ENCODE assay signal across 8 cellular contexts in genomic region chr3:172516318-172517214, GRCh38. TPM values are rescaled to one million over a fixed set of nuclear protein-coding genes. Genes with fewer than 3 reads are reported as not detected.
DNase-seq lines count a peak whose midpoint lies in the region; ATAC-seq and TF ChIP-seq lines count a peak whose summit lies in the region.

No MANE protein-coding gene starts in this region.

- H3K27ac Mint-ChIP-seq in endothelial cell (ENCODE audit: unreplicated experiment) = peak overlapping the region; percentile 88
- H3K27ac Mint-ChIP-seq in H9 = peak overlapping the region in 1 of 3 experiments; percentile 76; a peak in 1 of 7 replicates

- no peak overlapping the region for H3K56ac ChIP-seq in H9 (ENCODE audit: insufficient read length, low read depth, low read length)

- no peak overlapping the region for H3K9ac ChIP-seq in H9 (ENCODE audit: extremely low read depth, insufficient read length, low read length)

- H3K36me3 ChIP-seq in osteoblast (ENCODE audit: insufficient read depth, low read length) = no peaks in the 10 kb centered on the region

- H3K14ac ChIP-seq in H9 (ENCODE audit: insufficient read depth, low read length) = no peak overlapping the region

- no peak overlapping the region for H4K91ac ChIP-seq in H9 (ENCODE audit: insufficient read length, low read depth, low read length)

- peaks cover 49% of the 10 kb centered on the region for H3K36me3 Mint-ChIP-seq in endothelial cell (ENCODE audit: low read depth, unreplicated experiment)
- no peaks in the 10 kb centered on the region for H3K36me3 Mint-ChIP-seq in H9 (ENCODE audit: insufficient read depth in 1 of 3, low read depth in 3 of 3)

- H3K4me1 Mint-ChIP-seq in endothelial cell (ENCODE audit: unreplicated experiment) (peaks cover 81% of the 10 kb centered on the region), H9 (peaks cover 5 to 7% of the 10 kb centered on the region in 2 experiments; a peak in 1 of 4 replicates)

- no peak overlapping the region for H2BK120ac ChIP-seq in H9 (ENCODE audit: low read depth, low read length, poor library complexity, severe bottlenecking)

- no peaks in the 10 kb centered on the region for H3K9me3 Mint-ChIP-seq in endothelial cell (ENCODE audit: unreplicated experiment)
- H3K9me3 Mint-ChIP-seq in H9 = no peaks in the 10 kb centered on the region

- no peak overlapping the region for H2BK5ac ChIP-seq in H9 (ENCODE audit: insufficient read length, low read length)

- H3K4me3 Mint-ChIP-seq in endothelial cell (ENCODE audit: unreplicated experiment) (peak overlapping the region; percentile 74), H9 (no peak overlapping the region)

- no peaks in the 10 kb centered on the region for H3K27me3 ChIP-seq in osteoblast (ENCODE audit: insufficient read depth, low read length)
- H3K27me3 ChIP-seq in H9 (ENCODE audit: insufficient read depth, low read length) = no peaks in the 10 kb centered on the region

- H3K4me3 ChIP-seq in osteoblast (ENCODE audit: insufficient read depth, low read length) = no peak overlapping the region

- DNase-seq in Daoy (ENCODE audit: low read depth) (peak; percentile 91), NCI-H226 (peak; percentile 85), endothelial cell (ENCODE audit: low spot score) (no peak), osteoblast (ENCODE audit: insufficient read length, low spot score, missing footprints) (no peak), H9 (no peak), epidermal melanocyte (ENCODE audit: insufficient read length, low spot score) (no peak)

- ATAC-seq in HG03432 (IDR thresholded peaks at IDR 0.05; ENCODE audit: unreplicated experiment) (no peak), GM19324 (IDR thresholded peaks at IDR 0.05; ENCODE audit: low FRiP score, unreplicated experiment) (no peak)

- no peak overlapping the region for H2AK5ac ChIP-seq in H9 (ENCODE audit: insufficient read length, low read length)

- H3K4me2 ChIP-seq in osteoblast (ENCODE audit: insufficient read depth, low read length) (peak overlapping the region; percentile 7), H9 (ENCODE audit: insufficient read depth, insufficient read length, low read length) (no peak overlapping the region)

- peak overlapping the region; percentile 20 for H2AFZ ChIP-seq in osteoblast (ENCODE audit: low read length)
- no peak overlapping the region for H2AFZ ChIP-seq in H9 (ENCODE audit: low read length)

- H3K23ac ChIP-seq in H9 (ENCODE audit: insufficient read length, low read depth, low read length) = no peak overlapping the region

- H3K4me1 ChIP-seq in osteoblast (ENCODE audit: insufficient read depth, low read length) (peaks cover 22% of the 10 kb centered on the region), H9 (ENCODE audit: insufficient read depth, low read length) (no peaks in the 10 kb centered on the region)

- H2BK20ac ChIP-seq in H9 (ENCODE audit: low read depth, low read length, poor library complexity, severe bottlenecking) = no peak overlapping the region

- H3K9me3 ChIP-seq in osteoblast (ENCODE audit: low read depth, low read length) (no peaks in the 10 kb centered on the region), H9 (ENCODE audit: control insufficient read depth, low read depth, low read length) (no peaks in the 10 kb centered on the region)

- no peaks in the 10 kb centered on the region for H3K23me2 ChIP-seq in H9 (ENCODE audit: insufficient read length, low read depth, low read length, poor library complexity, severe bottlenecking)

- H3K18ac ChIP-seq in H9 (ENCODE audit: insufficient read length, low read depth, low read length) = no peak overlapping the region

- H3K27ac ChIP-seq in osteoblast (ENCODE audit: low read depth, low read length) (peak overlapping the region; percentile 54), H9 (ENCODE audit: insufficient read length, low read depth, low read length) (no peak overlapping the region)

- WGBS in H9 (ENCODE audit: extremely low coverage, insufficient read length, low lambda C conversion rate) = no CpG with 5 or more reads among the region's 7 CpGs

- H4K8ac ChIP-seq in H9 (replicated peaks; ENCODE audit: insufficient read length, low read depth, low read length) = no peak overlapping the region

- H4K5ac ChIP-seq in H9 (ENCODE audit: insufficient read length, low read depth, low read length) = no peak overlapping the region

- no peaks in the 10 kb centered on the region for H3K79me2 ChIP-seq in osteoblast (ENCODE audit: insufficient read depth, low read length)
- no peaks in the 10 kb centered on the region for H3K79me2 ChIP-seq in H9 (ENCODE audit: insufficient read depth, low read length)

- H2BK12ac ChIP-seq in H9 (ENCODE audit: insufficient read length, low read depth, low read length) = no peak overlapping the region

- no peaks in the 10 kb centered on the region for H4K20me1 ChIP-seq in osteoblast (ENCODE audit: insufficient read depth, low read length)
- no peaks in the 10 kb centered on the region for H4K20me1 ChIP-seq in H9 (ENCODE audit: control insufficient read depth, insufficient read depth, insufficient read length)

- H3T11ph ChIP-seq in H9 (ENCODE audit: low read length) = no peak overlapping the region

- H3K27me3 Mint-ChIP-seq in endothelial cell (ENCODE audit: unreplicated experiment) = peaks cover 10% of the 10 kb centered on the region
- H3K27me3 Mint-ChIP-seq in H9 (ENCODE audit: low read depth) = no peaks in the 10 kb centered on the region; the same call in 1 of the 2 replicates

- H3K79me1 ChIP-seq in H9 (ENCODE audit: insufficient read depth, low read depth, low read length, poor library complexity, severe bottlenecking) = no peaks in the 10 kb centered on the region

- TF ChIP-seq CTCF in endothelial cell (IDR thresholded peaks at IDR 0.05; ENCODE audit: unreplicated experiment) (no peak), osteoblast (IDR thresholded peaks at IDR 0.05; ENCODE audit: extremely low read depth, low read depth, low read length) (no peak), H9 (conservative IDR thresholded peaks at IDR 0.05) (no peak)

- H2BK15ac ChIP-seq in H9 (ENCODE audit: low read depth, low read length) = no peak overlapping the region

- H3K4ac ChIP-seq in H9 (ENCODE audit: low read depth, low read length) = no peak overlapping the region

RNA-seq across cellular contexts. Expression of gene TNFSF10, which starts 6.7 kb away (rescaled TPM):
- total RNA-seq in Daoy (2014; rRNA removed; shearing (Covaris generic)) = 23.8 and 30.8 TPM in 2 replicates
- total RNA-seq in endothelial cell (ENCODE audit: unreplicated experiment) (94.1 TPM), osteoblast (3.5 and 4.0 TPM in 2 replicates), H9 (2021) (not detected in 2 replicates)

Comparison
In these comparisons a context has a peak if more than half of its experiments do, and no peak if none do; other contexts are left out.
1. DNase-seq: peak in Daoy (single experiment) and NCI-H226 (single experiment); none in endothelial cell (single experiment), osteoblast (single experiment), H9 (single experiment) and epidermal melanocyte (single experiment).